ENCODE assay signal across 11 cellular contexts in the genomic region with DNA sequence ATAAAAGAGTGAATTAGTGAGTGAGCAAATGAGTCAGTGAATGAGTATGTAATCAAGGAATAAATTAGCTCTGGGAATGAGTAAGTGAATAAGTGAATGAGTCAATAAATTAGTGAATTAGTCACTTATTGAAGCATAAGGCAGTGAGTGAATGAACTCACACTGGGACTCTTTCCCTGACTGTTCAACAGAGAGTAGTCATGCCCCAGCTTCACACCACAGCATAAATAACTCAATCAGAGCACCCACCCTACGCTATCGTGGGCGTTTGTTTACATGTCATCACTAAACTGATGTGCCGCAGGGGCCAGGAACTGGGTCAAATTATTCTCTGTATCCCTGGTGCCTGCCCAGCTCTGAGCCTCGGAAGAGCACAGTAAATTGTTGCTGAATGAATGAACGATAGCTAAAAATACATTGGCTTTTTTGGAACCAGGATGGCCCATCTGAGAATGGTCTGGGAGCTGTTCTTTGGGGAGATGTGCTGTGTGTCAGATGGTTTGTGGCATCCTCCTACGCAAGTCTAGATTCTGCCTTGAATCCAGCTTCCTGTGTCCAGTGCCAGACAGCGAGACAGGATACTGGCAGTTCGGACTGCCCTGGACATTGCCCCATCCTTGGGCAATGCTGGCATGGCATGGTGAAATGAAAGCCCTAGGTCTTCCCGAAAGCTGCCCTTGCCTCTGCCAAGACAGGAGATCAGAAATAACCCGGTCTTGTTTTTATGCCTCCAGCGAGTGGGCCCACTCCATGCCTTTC.
A peak's percentile ranks its signal among the peaks of the same experiment; 100 is the strongest.
DNase-seq lines count a peak whose midpoint lies in the region; TF ChIP-seq lines count a peak whose summit lies in the region.
"Had no signal": no experiment of that assay in that cellular context is flagged by ENCODE, and none has a peak within 500 bp of the region (broad histone marks: within the 10 kb centered on the region; RNA-seq: fewer than 3 reads in every experiment).

No MANE protein-coding gene starts in this region.

- no peak overlapping the region for H3K4me3 Mint-ChIP-seq in mesothelial cell of epicardium

- 0 out of 2 replicates have a peak, but pooled peaks cover 9% of the 10 kb centered on the region for H3K9me2 ChIP-seq in Karpas-422 (replicated peaks; ENCODE audit: insufficient read depth, low read length)

- H3K9me3 ChIP-seq in Karpas-422 (ENCODE audit: low read length), result no peaks in the 10 kb centered on the region
- H3K9me3 ChIP-seq in osteoblast (ENCODE audit: low read depth, low read length), result no peaks in the 10 kb centered on the region
- H3K9me3 ChIP-seq: heart right ventricle had no signal

- DNase-seq in EH (ENCODE audit: low read depth), result peak; percentile 78
- peak; percentile 16 for DNase-seq in Karpas-422
- DNase-seq in choroid plexus epithelial cell (ENCODE audit: low read depth), result peak; percentile 87
- peak; percentile 87 for DNase-seq in osteoblast (ENCODE audit: insufficient read length, low spot score, missing footprints)
- no peak for DNase-seq in DMS53 (lab: John Stamatoyannopoulos, UW)
- no peak for DNase-seq in mesothelial cell of epicardium (ENCODE audit: low spot score in 2 of 2, unreplicated experiment in 2 of 2)
- DNase-seq in NCI-H1930 (lab: John Stamatoyannopoulos, UW), result no peak
- DNase-seq: activated CD4-positive, alpha-beta T cell treated with anti-CD3 and anti-CD28 coated beads for 4 hours; activated gamma-delta T cell; heart right ventricle had no signal

- H3K27ac Mint-ChIP-seq in mesothelial cell of epicardium, result no peak overlapping the region

- no peak overlapping the region for H2AFZ ChIP-seq in Karpas-422 (ENCODE audit: low read length)
- no peak overlapping the region for H2AFZ ChIP-seq in osteoblast (ENCODE audit: low read length)

- no peaks in the 10 kb centered on the region for H3K79me2 ChIP-seq in Karpas-422 (ENCODE audit: low read length)
- H3K79me2 ChIP-seq in osteoblast (ENCODE audit: insufficient read depth, low read length), result peaks cover 9% of the 10 kb centered on the region

- no peaks in the 10 kb centered on the region for H3K4me1 ChIP-seq in Karpas-422 (ENCODE audit: low read length)
- H3K4me1 ChIP-seq in osteoblast (ENCODE audit: insufficient read depth, low read length), result peaks cover 25% of the 10 kb centered on the region

- 0 out of 2 replicates have a peak, but pooled peaks cover 3% of the 10 kb centered on the region for H3K27me3 ChIP-seq in Karpas-422 (ENCODE audit: low read length)
- H3K27me3 ChIP-seq in osteoblast (ENCODE audit: insufficient read depth, low read length), result no peaks in the 10 kb centered on the region

- H3K9ac ChIP-seq in Karpas-422 (ENCODE audit: low read length), result no peak overlapping the region

- H3K9me3 Mint-ChIP-seq in mesothelial cell of epicardium, result peaks cover 13% of the 10 kb centered on the region

- H3K4me2 ChIP-seq in Karpas-422 (ENCODE audit: low read depth, low read length, poor library complexity, severe bottlenecking), result no peak overlapping the region
- no peak overlapping the region for H3K4me2 ChIP-seq in osteoblast (ENCODE audit: insufficient read depth, low read length)

- H3K36me3 Mint-ChIP-seq in mesothelial cell of epicardium, result no peaks in the 10 kb centered on the region

- no peaks in the 10 kb centered on the region for H4K20me1 ChIP-seq in Karpas-422 (ENCODE audit: insufficient read depth, low read depth, low read length)
- peaks cover 14% of the 10 kb centered on the region for H4K20me1 ChIP-seq in osteoblast (ENCODE audit: insufficient read depth, low read length)

- H3K27ac ChIP-seq in Karpas-422 (ENCODE audit: low read length) (no peak overlapping the region), osteoblast (ENCODE audit: low read depth, low read length) (peak overlapping the region; percentile 70)
- H3K27ac ChIP-seq: heart right ventricle had no signal

- TF ChIP-seq CTCF in choroid plexus epithelial cell (conservative IDR thresholded peaks at IDR 0.05; ENCODE audit: low read depth, low read length) (no peak), osteoblast (IDR thresholded peaks at IDR 0.05; ENCODE audit: extremely low read depth, low read depth, low read length) (no peak), mesothelial cell of epicardium (IDR thresholded peaks at IDR 0.05; ENCODE audit: unreplicated experiment) (no peak)

- peaks cover 19% of the 10 kb centered on the region for H3K4me1 Mint-ChIP-seq in mesothelial cell of epicardium

- H3K4me3 ChIP-seq in Karpas-422 (ENCODE audit: low read length) (no peak overlapping the region), choroid plexus epithelial cell (ENCODE audit: low read depth, low read length) (no peak overlapping the region), osteoblast (ENCODE audit: insufficient read depth, low read length) (no peak overlapping the region)
- H3K4me3 ChIP-seq: heart right ventricle, lung had no signal

- H3K36me3 ChIP-seq in Karpas-422 (ENCODE audit: insufficient read depth, low read length) (no peaks in the 10 kb centered on the region), osteoblast (ENCODE audit: insufficient read depth, low read length) (peaks cover 27% of the 10 kb centered on the region)
- H3K36me3 ChIP-seq: heart right ventricle had no signal

- peaks cover 35% of the 10 kb centered on the region for H3K27me3 Mint-ChIP-seq in mesothelial cell of epicardium (ENCODE audit: low read depth)

Comparison
In these comparisons a context has a peak if more than half of its experiments do, and no peak if none do; other contexts are left out.
1. DNase-seq: peak in EH (single experiment), Karpas-422 (single experiment), choroid plexus epithelial cell (single experiment) and osteoblast (single experiment); none in DMS53 (single experiment), mesothelial cell of epicardium (0 of 2) and NCI-H1930 (0 of 2).